ENCODE assay signal across 1 cellular context in the genomic region with DNA sequence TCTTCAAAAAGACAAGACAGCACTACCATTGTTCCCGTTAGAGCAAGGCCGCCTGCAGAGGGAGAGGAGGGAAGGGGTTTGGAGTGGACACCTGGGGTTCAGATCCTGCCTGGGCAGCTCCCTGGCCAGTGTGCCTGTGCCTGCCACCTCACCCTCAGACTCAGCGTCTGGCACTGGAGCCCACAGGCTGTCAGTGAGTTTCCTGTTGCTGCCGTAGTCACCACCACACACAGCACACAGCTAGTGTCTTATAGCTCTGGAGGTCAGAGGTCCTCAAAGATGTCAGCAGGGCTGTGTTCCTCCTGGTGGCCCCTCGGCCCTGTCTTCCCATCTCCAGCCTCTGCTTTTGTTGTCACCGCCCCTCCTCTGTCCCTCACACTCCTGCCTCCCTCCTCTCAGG.
TF ChIP-seq lines count a peak whose summit lies in the region.

No MANE protein-coding gene starts in this region.

TF ChIP-seq in GM23338, 12 proteins besides CTCF, POLR2A, EP300 and RAD21 (continued from another document):
- TF ChIP-seq, protein P1, sequence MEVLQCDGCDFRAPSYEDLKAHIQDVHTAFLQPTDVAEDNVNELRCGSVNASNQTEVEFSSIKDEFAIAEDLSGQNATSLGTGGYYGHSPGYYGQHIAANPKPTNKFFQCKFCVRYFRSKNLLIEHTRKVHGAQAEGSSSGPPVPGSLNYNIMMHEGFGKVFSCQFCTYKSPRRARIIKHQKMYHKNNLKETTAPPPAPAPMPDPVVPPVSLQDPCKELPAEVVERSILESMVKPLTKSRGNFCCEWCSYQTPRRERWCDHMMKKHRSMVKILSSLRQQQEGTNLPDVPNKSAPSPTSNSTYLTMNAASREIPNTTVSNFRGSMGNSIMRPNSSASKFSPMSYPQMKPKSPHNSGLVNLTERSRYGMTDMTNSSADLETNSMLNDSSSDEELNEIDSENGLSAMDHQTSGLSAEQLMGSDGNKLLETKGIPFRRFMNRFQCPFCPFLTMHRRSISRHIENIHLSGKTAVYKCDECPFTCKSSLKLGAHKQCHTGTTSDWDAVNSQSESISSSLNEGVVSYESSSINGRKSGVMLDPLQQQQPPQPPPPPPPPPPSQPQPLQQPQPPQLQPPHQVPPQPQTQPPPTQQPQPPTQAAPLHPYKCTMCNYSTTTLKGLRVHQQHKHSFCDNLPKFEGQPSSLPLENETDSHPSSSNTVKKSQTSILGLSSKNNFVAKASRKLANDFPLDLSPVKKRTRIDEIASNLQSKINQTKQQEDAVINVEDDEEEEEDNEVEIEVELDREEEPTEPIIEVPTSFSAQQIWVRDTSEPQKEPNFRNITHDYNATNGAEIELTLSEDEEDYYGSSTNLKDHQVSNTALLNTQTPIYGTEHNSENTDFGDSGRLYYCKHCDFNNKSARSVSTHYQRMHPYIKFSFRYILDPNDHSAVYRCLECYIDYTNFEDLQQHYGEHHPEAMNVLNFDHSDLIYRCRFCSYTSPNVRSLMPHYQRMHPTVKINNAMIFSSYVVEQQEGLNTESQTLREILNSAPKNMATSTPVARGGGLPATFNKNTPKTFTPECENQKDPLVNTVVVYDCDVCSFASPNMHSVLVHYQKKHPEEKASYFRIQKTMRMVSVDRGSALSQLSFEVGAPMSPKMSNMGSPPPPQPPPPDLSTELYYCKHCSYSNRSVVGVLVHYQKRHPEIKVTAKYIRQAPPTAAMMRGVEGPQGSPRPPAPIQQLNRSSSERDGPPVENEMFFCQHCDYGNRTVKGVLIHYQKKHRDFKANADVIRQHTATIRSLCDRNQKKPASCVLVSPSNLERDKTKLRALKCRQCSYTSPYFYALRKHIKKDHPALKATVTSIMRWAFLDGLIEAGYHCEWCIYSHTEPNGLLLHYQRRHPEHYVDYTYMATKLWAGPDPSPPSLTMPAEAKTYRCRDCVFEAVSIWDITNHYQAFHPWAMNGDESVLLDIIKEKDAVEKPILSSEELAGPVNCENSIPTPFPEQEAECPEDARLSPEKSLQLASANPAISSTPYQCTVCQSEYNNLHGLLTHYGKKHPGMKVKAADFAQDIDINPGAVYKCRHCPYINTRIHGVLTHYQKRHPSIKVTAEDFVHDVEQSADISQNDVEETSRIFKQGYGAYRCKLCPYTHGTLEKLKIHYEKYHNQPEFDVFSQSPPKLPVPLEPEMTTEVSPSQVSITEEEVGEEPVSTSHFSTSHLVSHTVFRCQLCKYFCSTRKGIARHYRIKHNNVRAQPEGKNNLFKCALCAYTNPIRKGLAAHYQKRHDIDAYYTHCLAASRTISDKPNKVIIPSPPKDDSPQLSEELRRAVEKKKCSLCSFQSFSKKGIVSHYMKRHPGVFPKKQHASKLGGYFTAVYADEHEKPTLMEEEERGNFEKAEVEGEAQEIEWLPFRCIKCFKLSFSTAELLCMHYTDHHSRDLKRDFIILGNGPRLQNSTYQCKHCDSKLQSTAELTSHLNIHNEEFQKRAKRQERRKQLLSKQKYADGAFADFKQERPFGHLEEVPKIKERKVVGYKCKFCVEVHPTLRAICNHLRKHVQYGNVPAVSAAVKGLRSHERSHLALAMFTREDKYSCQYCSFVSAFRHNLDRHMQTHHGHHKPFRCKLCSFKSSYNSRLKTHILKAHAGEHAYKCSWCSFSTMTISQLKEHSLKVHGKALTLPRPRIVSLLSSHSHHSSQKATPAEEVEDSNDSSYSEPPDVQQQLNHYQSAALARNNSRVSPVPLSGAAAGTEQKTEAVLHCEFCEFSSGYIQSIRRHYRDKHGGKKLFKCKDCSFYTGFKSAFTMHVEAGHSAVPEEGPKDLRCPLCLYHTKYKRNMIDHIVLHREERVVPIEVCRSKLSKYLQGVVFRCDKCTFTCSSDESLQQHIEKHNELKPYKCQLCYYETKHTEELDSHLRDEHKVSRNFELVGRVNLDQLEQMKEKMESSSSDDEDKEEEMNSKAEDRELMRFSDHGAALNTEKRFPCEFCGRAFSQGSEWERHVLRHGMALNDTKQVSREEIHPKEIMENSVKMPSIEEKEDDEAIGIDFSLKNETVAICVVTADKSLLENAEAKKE (CRISPR knock-in tag; IDR thresholded peaks at IDR 0.05): no peak
- no peak for TF ChIP-seq ZNF331 (CRISPR knock-in tag; IDR thresholded peaks at IDR 0.05; ENCODE audit: low read depth)
- TF ChIP-seq EZH2phosphoT487 (IDR thresholded peaks at IDR 0.05; ENCODE audit: unreplicated experiment): no peak
- no peak for TF ChIP-seq STAT1 (IDR thresholded peaks at IDR 0.05; ENCODE audit: unreplicated experiment)
- TF ChIP-seq CREB1 (CRISPR knock-in tag; IDR thresholded peaks at IDR 0.05; ENCODE audit: low read depth): no peak
- TF ChIP-seq, protein P2, sequence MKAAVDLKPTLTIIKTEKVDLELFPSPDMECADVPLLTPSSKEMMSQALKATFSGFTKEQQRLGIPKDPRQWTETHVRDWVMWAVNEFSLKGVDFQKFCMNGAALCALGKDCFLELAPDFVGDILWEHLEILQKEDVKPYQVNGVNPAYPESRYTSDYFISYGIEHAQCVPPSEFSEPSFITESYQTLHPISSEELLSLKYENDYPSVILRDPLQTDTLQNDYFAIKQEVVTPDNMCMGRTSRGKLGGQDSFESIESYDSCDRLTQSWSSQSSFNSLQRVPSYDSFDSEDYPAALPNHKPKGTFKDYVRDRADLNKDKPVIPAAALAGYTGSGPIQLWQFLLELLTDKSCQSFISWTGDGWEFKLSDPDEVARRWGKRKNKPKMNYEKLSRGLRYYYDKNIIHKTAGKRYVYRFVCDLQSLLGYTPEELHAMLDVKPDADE (IDR thresholded peaks at IDR 0.05): no peak
- TF ChIP-seq JUNB (IDR thresholded peaks at IDR 0.05; ENCODE audit: unreplicated experiment): no peak
- TF ChIP-seq NANOG (IDR thresholded peaks at IDR 0.05; ENCODE audit: borderline replicate concordance): no peak
- TF ChIP-seq, protein P3, sequence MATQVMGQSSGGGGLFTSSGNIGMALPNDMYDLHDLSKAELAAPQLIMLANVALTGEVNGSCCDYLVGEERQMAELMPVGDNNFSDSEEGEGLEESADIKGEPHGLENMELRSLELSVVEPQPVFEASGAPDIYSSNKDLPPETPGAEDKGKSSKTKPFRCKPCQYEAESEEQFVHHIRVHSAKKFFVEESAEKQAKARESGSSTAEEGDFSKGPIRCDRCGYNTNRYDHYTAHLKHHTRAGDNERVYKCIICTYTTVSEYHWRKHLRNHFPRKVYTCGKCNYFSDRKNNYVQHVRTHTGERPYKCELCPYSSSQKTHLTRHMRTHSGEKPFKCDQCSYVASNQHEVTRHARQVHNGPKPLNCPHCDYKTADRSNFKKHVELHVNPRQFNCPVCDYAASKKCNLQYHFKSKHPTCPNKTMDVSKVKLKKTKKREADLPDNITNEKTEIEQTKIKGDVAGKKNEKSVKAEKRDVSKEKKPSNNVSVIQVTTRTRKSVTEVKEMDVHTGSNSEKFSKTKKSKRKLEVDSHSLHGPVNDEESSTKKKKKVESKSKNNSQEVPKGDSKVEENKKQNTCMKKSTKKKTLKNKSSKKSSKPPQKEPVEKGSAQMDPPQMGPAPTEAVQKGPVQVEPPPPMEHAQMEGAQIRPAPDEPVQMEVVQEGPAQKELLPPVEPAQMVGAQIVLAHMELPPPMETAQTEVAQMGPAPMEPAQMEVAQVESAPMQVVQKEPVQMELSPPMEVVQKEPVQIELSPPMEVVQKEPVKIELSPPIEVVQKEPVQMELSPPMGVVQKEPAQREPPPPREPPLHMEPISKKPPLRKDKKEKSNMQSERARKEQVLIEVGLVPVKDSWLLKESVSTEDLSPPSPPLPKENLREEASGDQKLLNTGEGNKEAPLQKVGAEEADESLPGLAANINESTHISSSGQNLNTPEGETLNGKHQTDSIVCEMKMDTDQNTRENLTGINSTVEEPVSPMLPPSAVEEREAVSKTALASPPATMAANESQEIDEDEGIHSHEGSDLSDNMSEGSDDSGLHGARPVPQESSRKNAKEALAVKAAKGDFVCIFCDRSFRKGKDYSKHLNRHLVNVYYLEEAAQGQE (IDR thresholded peaks at IDR 0.05; ENCODE audit: unreplicated experiment): no peak
- no peak for TF ChIP-seq POLR2AphosphoS5 (IDR thresholded peaks at IDR 0.05; ENCODE audit: low read depth)
